In genomic region chr11:45285289-45285828, GRCh38 we compare ENCODE assay signal across 18 cellular contexts. TPM values are rescaled to one million over a fixed set of nuclear protein-coding genes. Genes with fewer than 3 reads are reported as not detected.
DNase-seq lines count a peak whose midpoint lies in the region; ATAC-seq and TF ChIP-seq lines count a peak whose summit lies in the region.
"Had no signal": no experiment of that assay in that cellular context is flagged by ENCODE, and none has a peak within 500 bp of the region (broad histone marks: within the 10 kb centered on the region; RNA-seq: fewer than 3 reads in every experiment).

No MANE protein-coding gene starts in this region.

- H3K9me2 ChIP-seq in hepatocyte (replicated peaks; ENCODE audit: insufficient read depth): no peaks in the 10 kb centered on the region

- H3K9me3 ChIP-seq in NT2/D1 (ENCODE audit: insufficient read depth, low read length): peaks cover 15% of the 10 kb centered on the region; the same call in 1 of the 2 replicates
- no peaks in the 10 kb centered on the region for H3K9me3 ChIP-seq in hepatocyte (ENCODE audit: low read depth)
- no peaks in the 10 kb centered on the region for H3K9me3 ChIP-seq in HAP-1

- intact Hi-C loops in Calu3 (cut with micrococcal nuclease; ENCODE audit: unreplicated experiment): loop anchor here (2.0 kb wide), 1 partner anchor 15 kb away; no protein-coding TSS in a partner anchor

- peaks cover 32% of the 10 kb centered on the region for H3K4me1 Mint-ChIP-seq in Calu3 (ENCODE audit: low read depth, unreplicated experiment)
- peaks cover 39% of the 10 kb centered on the region for H3K4me1 Mint-ChIP-seq in nephron progenitor cell

- peaks cover 26% of the 10 kb centered on the region for H3K36me3 Mint-ChIP-seq in Calu3 (ENCODE audit: insufficient read depth, unreplicated experiment)
- H3K36me3 Mint-ChIP-seq in nephron progenitor cell (ENCODE audit: low read depth): no peaks in the 10 kb centered on the region

- TF ChIP-seq CTCF in Calu3 (IDR thresholded peaks at IDR 0.05; ENCODE audit: unreplicated experiment): no peak
- TF ChIP-seq CTCF in hepatocyte (IDR thresholded peaks at IDR 0.05; ENCODE audit: poor library complexity): no peak
- no peak for TF ChIP-seq CTCF in nephron progenitor cell (IDR thresholded peaks at IDR 0.05)

- no TSS peak for BruUV-seq in Calu3 (replicated peaks; lab: Mats Ljungman, UMichigan)

- H3K79me2 ChIP-seq in hepatocyte: no peaks in the 10 kb centered on the region

- WGBS in hepatocyte (ENCODE audit: low lambda C conversion rate, missing lambda C conversion rate): 12% methylated on average over 8 of the region's 11 CpGs

- CTCF ChIA-PET in Calu3 (lab: Charles Lee): interaction anchor here (0.8 to 2.9 kb wide), 5 partner anchors 13 to 349 kb away, joined by 3 to 8 read pairs (median 5); no protein-coding TSS in a partner anchor

- no peaks in the 10 kb centered on the region for H3K9me3 Mint-ChIP-seq in Calu3 (ENCODE audit: low read depth, unreplicated experiment)
- H3K9me3 Mint-ChIP-seq in nephron progenitor cell: peaks cover 22% of the 10 kb centered on the region
- H3K9me3 Mint-ChIP-seq: activated naive CD4-positive, alpha-beta T cell treated with anti-CD3 and anti-CD28 coated beads, Interleukin-2, amount 50 U/mL, for 72 hours had no signal

- H3K27ac ChIP-seq in hepatocyte: no peak overlapping the region
- H3K27ac ChIP-seq: esophagus squamous epithelium had no signal

- peaks cover 16% of the 10 kb centered on the region for H3K27me3 Mint-ChIP-seq in Calu3 (ENCODE audit: unreplicated experiment)
- peaks cover 79% of the 10 kb centered on the region for H3K27me3 Mint-ChIP-seq in nephron progenitor cell (ENCODE audit: low read depth, poor library complexity)

- H3K27me3 ChIP-seq in NT2/D1 (ENCODE audit: insufficient read depth, insufficient read length): peaks cover 52% of the 10 kb centered on the region
- H3K27me3 ChIP-seq in hepatocyte: peaks cover 22% of the 10 kb centered on the region
- peaks cover 45% of the 10 kb centered on the region for H3K27me3 ChIP-seq in HAP-1 (ENCODE audit: low read depth)

- H3K4me3 ChIP-seq in NT2/D1 (ENCODE audit: insufficient read length, low read depth) (peak overlapping the region; percentile 86), hepatocyte (peak overlapping the region; percentile 70), HAP-1 (no peak overlapping the region)

- no peak for DNase-seq in Calu3
- DNase-seq in NT2/D1 (ENCODE audit: low read depth, low spot score): no peak
- no peak for DNase-seq in hepatocyte (ENCODE audit: low spot score)
- no peak for DNase-seq in nephron progenitor cell
- no peak for DNase-seq in HAP-1 (ENCODE audit: low spot score in 2 of 2)
- no peak for DNase-seq in Ammon's horn (ENCODE audit: low spot score)
- DNase-seq in NOMO-1 (lab: John Stamatoyannopoulos, UW; ENCODE audit: unreplicated experiment in 2 of 2): no peak
- DNase-seq: activated T-cell treated with anti-CD3 and anti-CD28 coated beads for 4 hours; central memory CD4-positive, alpha-beta T cell; DMS 273 treated with DMSO at 0.1 percent for 48 hours; esophagus squamous epithelium; HCEC 1CT; NCI-H1694; RPMI8226; T-helper 1 cell had no signal

- peaks cover 5% of the 10 kb centered on the region for H3K4me1 ChIP-seq in NT2/D1 (ENCODE audit: insufficient read depth, insufficient read length)
- peaks cover 17% of the 10 kb centered on the region for H3K4me1 ChIP-seq in hepatocyte (ENCODE audit: insufficient read depth)
- no peaks in the 10 kb centered on the region for H3K4me1 ChIP-seq in HAP-1

- H2AFZ ChIP-seq in hepatocyte: no peak overlapping the region

- in situ Hi-C loops in HAP-1 (cut with MboI; ENCODE audit: low sequenced_read_pairs): loop anchor here (25.0 kb wide), 1 partner anchor 348 kb away; no protein-coding TSS in a partner anchor

- H4K20me1 ChIP-seq in hepatocyte (ENCODE audit: insufficient read depth, poor library complexity, severe bottlenecking): no peaks in the 10 kb centered on the region

- H3K4me3 Mint-ChIP-seq in Calu3 (ENCODE audit: low read depth, unreplicated experiment) (peak overlapping the region; percentile 73), nephron progenitor cell (peak overlapping the region; percentile 81)

- H3K4me2 ChIP-seq in hepatocyte: peak overlapping the region; percentile 97

- peak overlapping the region; percentile 94 for H3K9ac ChIP-seq in NT2/D1 (ENCODE audit: insufficient read length, low read depth)

- H3K36me3 ChIP-seq in NT2/D1 (ENCODE audit: insufficient read depth, insufficient read length, low read length) (no peaks in the 10 kb centered on the region), hepatocyte (replicated peaks; ENCODE audit: insufficient read depth, low read depth) (no peaks in the 10 kb centered on the region), HAP-1 (replicated peaks) (no peaks in the 10 kb centered on the region)
- H3K36me3 ChIP-seq: esophagus squamous epithelium had no signal

- no peak for ATAC-seq in GM18907 (IDR thresholded peaks at IDR 0.05; ENCODE audit: unreplicated experiment)
- ATAC-seq: activated naive CD4-positive, alpha-beta T cell treated with anti-CD3 and anti-CD28 coated beads, Interleukin-2, amount 50 U/mL, for 72 hours had no signal

- no peak overlapping the region for H3K27ac Mint-ChIP-seq in Calu3 (ENCODE audit: unreplicated experiment)
- no peak overlapping the region for H3K27ac Mint-ChIP-seq in nephron progenitor cell
- H3K27ac Mint-ChIP-seq: activated naive CD4-positive, alpha-beta T cell treated with anti-CD3 and anti-CD28 coated beads, Interleukin-2, amount 50 U/mL, for 72 hours had no signal

RNA-seq across cellular contexts. Expression of gene SYT13, which starts 0.8 kb away (rescaled TPM):
- total RNA-seq in Calu3 (2022): 31.1 and 36.8 TPM in 2 replicates
- total RNA-seq in hepatocyte: 10.4 and 11.5 TPM in 2 replicates
- polyA plus RNA-seq in hepatocyte: 1.6 and 1.7 TPM in 2 replicates
- total RNA-seq: activated naive CD4-positive, alpha-beta T cell treated with anti-CD3 and anti-CD28 coated beads, Interleukin-2, amount 50 U/mL, for 72 hours; subcutaneous adipose tissue had no signal
